8 cellular contexts compared by ENCODE assay signal in genomic region chr6:133923938-133924593, GRCh38. TPM values are rescaled to one million over a fixed set of nuclear protein-coding genes. Genes with fewer than 3 reads are reported as not detected.
DNase-seq lines count a peak whose midpoint lies in the region; ATAC-seq, FAIRE-seq and TF ChIP-seq lines count a peak whose summit lies in the region.

No MANE protein-coding gene starts in this region.

- H3K27ac ChIP-seq in 22Rv1 (no peak overlapping the region), brain microvascular endothelial cell (no peak overlapping the region), iPS-20b (ENCODE audit: low read length) (no peak overlapping the region)

- TF ChIP-seq CTCF in 22Rv1 (IDR thresholded peaks at IDR 0.05) (peak; percentile 81), brain microvascular endothelial cell (IDR thresholded peaks at IDR 0.05; ENCODE audit: low read depth, low read length, missing control alignments) (peak; percentile 76)

- in situ Hi-C loops in brain microvascular endothelial cell (cut with HindIII; ENCODE audit: low pct_ligation_motif_present, low sequenced_read_pairs): no loop called here

- peak; percentile 85 for FAIRE-seq in GM12892 (lab: Jason Lieb, UNC)

- no peaks in the 10 kb centered on the region for H3K9me3 ChIP-seq in iPS-20b (ENCODE audit: insufficient read depth, low read depth, low read length)

- no peaks in the 10 kb centered on the region for H3K27me3 ChIP-seq in brain microvascular endothelial cell (replicated peaks)
- H3K27me3 ChIP-seq in iPS-20b (ENCODE audit: insufficient read depth, low read length): no peaks in the 10 kb centered on the region

- no peak overlapping the region; the same call in 1 of the 2 replicates for H3K9ac ChIP-seq in iPS-20b (ENCODE audit: low read depth, low read length)

- H3K36me3 ChIP-seq in brain microvascular endothelial cell (replicated peaks) (no peaks in the 10 kb centered on the region), iPS-20b (ENCODE audit: insufficient read depth, low read depth, low read length) (no peaks in the 10 kb centered on the region)

- ATAC-seq in HG02938 (IDR thresholded peaks at IDR 0.05; ENCODE audit: unreplicated experiment): peak; percentile 77

- DNase-seq in GM12892 (ENCODE audit: insufficient read length) (no peak), NCI-H187 treated with DMSO at 0.1 percent for 48 hours (lab: John Stamatoyannopoulos, UW) (peak; percentile 44), T-helper 9 cell (peak; percentile 36), brain microvascular endothelial cell (peak; percentile 84)
- peak; percentile 6 to 58 (median 20) for DNase-seq in stimulated activated CD4-positive, alpha-beta T cell treated with anti-CD3 and anti-CD28 coated beads, Interleukin-12 subunit alpha, Interleukin-12 subunit beta, amount 100 ng/mL, for 48 hours (ENCODE audit: low read depth in 2 of 3, low spot score in 1 of 3)

- H3K4me3 ChIP-seq in brain microvascular endothelial cell (ENCODE audit: low read depth, low read length): no peak overlapping the region
- peak overlapping the region; percentile 25; the same call in 1 of the 2 replicates for H3K4me3 ChIP-seq in iPS-20b (ENCODE audit: low read length)

- no peak for TF ChIP-seq POLR2A in GM12892 (IDR thresholded peaks at IDR 0.05; ENCODE audit: low read depth, low read length)

- no peaks in the 10 kb centered on the region; the same call in 1 of the 2 replicates for H3K4me1 ChIP-seq in iPS-20b (ENCODE audit: insufficient read depth, low read length)

RNA-seq across cellular contexts. Expression of gene TBPL1, which starts 29.0 kb away (rescaled TPM):
- polyA plus RNA-seq in GM12892 (2012; ENCODE audit: missing spikeins): 33.0 TPM

RNA-seq across cellular contexts. Expression of gene TCF21, which starts 35.2 kb away (rescaled TPM):
- not detected for polyA plus RNA-seq in GM12892 (2012; ENCODE audit: missing spikeins)
